10 cellular contexts compared by ENCODE assay signal in genomic region chr12:132689227-132689626, GRCh38. TPM values are rescaled to one million over a fixed set of nuclear protein-coding genes. Genes with fewer than 3 reads are reported as not detected.
A peak's percentile ranks its signal among the peaks of the same experiment; 100 is the strongest.
DNase-seq lines count a peak whose midpoint lies in the region; ATAC-seq and TF ChIP-seq lines count a peak whose summit lies in the region.
"Had no signal": no experiment of that assay in that cellular context is flagged by ENCODE, and none has a peak within 500 bp of the region (broad histone marks: within the 10 kb centered on the region; RNA-seq: fewer than 3 reads in every experiment).

No MANE protein-coding gene starts in this region.

- no peak overlapping the region for H2BK120ac ChIP-seq in trophoblast cell (ENCODE audit: insufficient read depth, low read length, poor library complexity)

- no peaks in the 10 kb centered on the region for H3K9me3 Mint-ChIP-seq in T-helper 2 cell treated with Interferon-gamma antibody and Interleukin-4, amounts not matched to agents 5 μg/mL and 100 μg/mL, for 36 hours

- peak overlapping the region; percentile 6 for H3K4me3 ChIP-seq in fibroblast of villous mesenchyme (ENCODE audit: low read depth, low read length)
- H3K4me3 ChIP-seq in trophoblast cell (ENCODE audit: low read depth, low read length) = peak overlapping the region; percentile 42

- peaks cover 15% of the 10 kb centered on the region for H3K79me2 ChIP-seq in trophoblast cell (ENCODE audit: control insufficient read depth, insufficient read depth, low read length, poor library complexity)

- H3K9me3 ChIP-seq in trophoblast cell (ENCODE audit: insufficient read depth, low read depth, low read length) = no peaks in the 10 kb centered on the region
- H3K9me3 ChIP-seq: neutrophil had no signal

- H3K4me1 Mint-ChIP-seq in T-helper 2 cell treated with Interferon-gamma antibody and Interleukin-4, amounts not matched to agents 5 μg/mL and 100 μg/mL, for 36 hours (ENCODE audit: low read depth) = peaks cover 24% of the 10 kb centered on the region

- no peak overlapping the region for H2BK12ac ChIP-seq in trophoblast cell (ENCODE audit: low read length)

- H3K4me1 ChIP-seq in trophoblast cell (ENCODE audit: control insufficient read depth in 1 of 2, insufficient read depth in 2 of 2, low read length in 2 of 2) = peaks cover 10 to 13% of the 10 kb centered on the region in 2 experiments

- no peak overlapping the region for H3K14ac ChIP-seq in trophoblast cell (ENCODE audit: low read length)

- H4K91ac ChIP-seq in trophoblast cell (ENCODE audit: low read depth, low read length) = no peak overlapping the region

- no peak for TF ChIP-seq CTCF in fibroblast of villous mesenchyme (IDR thresholded peaks at IDR 0.05; ENCODE audit: insufficient read depth, low read depth, low read length)

- H2BK5ac ChIP-seq in trophoblast cell (ENCODE audit: low read depth, low read length, poor library complexity) = no peak overlapping the region

- ATAC-seq in GM18909 (IDR thresholded peaks at IDR 0.05; ENCODE audit: poor library complexity, unreplicated experiment) = no peak

- no peak overlapping the region for H3K4ac ChIP-seq in trophoblast cell (ENCODE audit: low read depth, low read length)

- H3K27me3 Mint-ChIP-seq in T-helper 2 cell treated with Interferon-gamma antibody and Interleukin-4, amounts not matched to agents 5 μg/mL and 100 μg/mL, for 36 hours (ENCODE audit: low read depth) = no peaks in the 10 kb centered on the region

- no CpG with 5 or more reads among the region's 18 CpGs for WGBS in trophoblast cell (ENCODE audit: extremely low coverage, insufficient coverage, insufficient read length)

- peak overlapping the region; percentile 18 for H3K4me2 ChIP-seq in trophoblast cell (ENCODE audit: low read length)

- H3K36me3 Mint-ChIP-seq in T-helper 2 cell treated with Interferon-gamma antibody and Interleukin-4, amounts not matched to agents 5 μg/mL and 100 μg/mL, for 36 hours (ENCODE audit: low read depth) = peaks cover 14% of the 10 kb centered on the region

- H4K12ac ChIP-seq in trophoblast cell (ENCODE audit: low read depth, low read length) = no peak overlapping the region

- no peak for DNase-seq in T-helper 2 cell treated with Interferon-gamma antibody and Interleukin-4, amounts not matched to agents 5 μg/mL and 100 μg/mL, for 36 hours (ENCODE audit: low spot score)
- no peak for DNase-seq in T-helper 2 cell
- DNase-seq in fibroblast of villous mesenchyme (ENCODE audit: low read depth) = no peak
- DNase-seq in trophoblast cell = peak in 1 of 2 donors; percentile 2
- DNase-seq in NCI-H1930 (lab: John Stamatoyannopoulos, UW) = no peak
- no peak for DNase-seq in activated gamma-delta T cell (lab: John Stamatoyannopoulos, UW)
- DNase-seq: MV-4-11 had no signal

- H3K27ac ChIP-seq in trophoblast cell (ENCODE audit: low read depth, low read length) = no peak overlapping the region
- H3K27ac ChIP-seq: neutrophil had no signal

- H4K8ac ChIP-seq in trophoblast cell (ENCODE audit: low read depth, low read length) = no peak overlapping the region

- H3K27ac Mint-ChIP-seq in T-helper 2 cell treated with Interferon-gamma antibody and Interleukin-4, amounts not matched to agents 5 μg/mL and 100 μg/mL, for 36 hours = peak overlapping the region; percentile 55

- H3K36me3 ChIP-seq in trophoblast cell (ENCODE audit: control insufficient read depth in 1 of 2, insufficient read depth in 2 of 2, low read length in 2 of 2) = peaks cover 3 to 6% of the 10 kb centered on the region in 2 experiments
- H3K36me3 ChIP-seq: neutrophil had no signal

- peaks cover 5% of the 10 kb centered on the region for H3K27me3 ChIP-seq in trophoblast cell (ENCODE audit: insufficient read depth, low read length)

- no peak overlapping the region for H2AFZ ChIP-seq in trophoblast cell (ENCODE audit: insufficient read depth, low read length, poor library complexity)

- peaks cover 11% of the 10 kb centered on the region for H3K79me1 ChIP-seq in trophoblast cell (ENCODE audit: low read length)

- H2AK5ac ChIP-seq in trophoblast cell (ENCODE audit: low read length) = no peak overlapping the region

- H3K4me3 Mint-ChIP-seq in T-helper 2 cell treated with Interferon-gamma antibody and Interleukin-4, amounts not matched to agents 5 μg/mL and 100 μg/mL, for 36 hours = peak overlapping the region; percentile 79

- H3K18ac ChIP-seq in trophoblast cell (ENCODE audit: low read length) = no peak overlapping the region

- H3K23ac ChIP-seq in trophoblast cell (ENCODE audit: low read length) = no peak overlapping the region

- H3K9ac ChIP-seq in trophoblast cell (ENCODE audit: low read length) = peak overlapping the region; percentile 10

TF ChIP-seq in PFSK-1, 5 proteins besides CTCF, POLR2A, EP300 and RAD21:
- TF ChIP-seq POLR2AphosphoS5 (IDR thresholded peaks at IDR 0.05; ENCODE audit: low read depth, low read length) (0 out of 2 replicates have a peak, but pooled peaks have one; percentile 38), SIN3A (IDR thresholded peaks at IDR 0.05; ENCODE audit: borderline replicate concordance, insufficient read depth, low read length) (no peak), REST (IDR thresholded peaks at IDR 0.05; ENCODE audit: insufficient read depth in 1 of 2, low read depth in 2 of 2, low read length in 2 of 2) (no peak), FOXP2 (optimal IDR thresholded peaks at IDR 0.05; ENCODE audit: borderline replicate concordance, extremely low read depth, extremely low read length, insufficient read depth) (no peak)

RNA-seq across cellular contexts. Expression of gene PXMP2, which starts 1.8 kb away (rescaled TPM):
- polyA plus RNA-seq in PFSK-1 (2012; ENCODE audit: insufficient read length, low read depth) = 24.5 TPM
- 10.8 and 16.4 TPM in 2 replicates for total RNA-seq in fibroblast of villous mesenchyme
- 17.1 and 18.2 TPM in 2 replicates for polyA plus RNA-seq in trophoblast cell (2013)

RNA-seq across cellular contexts. Expression of gene POLE, which starts 2.1 kb away (rescaled TPM):
- polyA plus RNA-seq in PFSK-1 (2012; ENCODE audit: insufficient read length, low read depth) = 216 TPM
- 21.9 and 26.3 TPM in 2 replicates for total RNA-seq in fibroblast of villous mesenchyme
- polyA plus RNA-seq in trophoblast cell (2013) = 29.4 and 30.7 TPM in 2 replicates

RNA-seq across cellular contexts. Expression of gene PGAM5, which starts 21.4 kb away (rescaled TPM):
- 24.8 TPM for polyA plus RNA-seq in PFSK-1 (2012; ENCODE audit: insufficient read length, low read depth)
- 26.7 and 39.3 TPM in 2 replicates for total RNA-seq in fibroblast of villous mesenchyme
- polyA plus RNA-seq in trophoblast cell (2013) = 27.8 and 29.5 TPM in 2 replicates
